In the genomic region with DNA sequence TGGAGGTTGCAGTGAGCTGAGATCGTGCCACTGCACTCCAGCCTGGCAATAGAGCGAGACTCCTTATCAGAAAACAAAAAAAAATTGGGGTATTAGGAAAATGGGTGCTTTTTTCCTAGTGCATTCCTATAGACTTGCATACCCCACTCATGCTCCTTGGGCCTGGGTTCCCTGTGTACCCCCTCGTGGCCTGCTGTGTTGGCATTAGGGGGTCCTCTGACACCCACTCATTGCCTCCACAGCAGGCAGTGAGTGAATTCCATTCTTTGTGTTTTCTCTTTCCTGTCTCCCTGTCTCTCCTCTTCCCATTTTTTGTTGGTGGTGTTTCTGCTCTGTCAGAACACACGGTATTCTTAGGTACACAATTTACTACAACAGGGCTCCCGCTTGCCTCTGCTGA, we compare ENCODE assay signal across 10 cellular contexts. TPM values are rescaled to one million over a fixed set of nuclear protein-coding genes. Genes with fewer than 3 reads are reported as not detected.
DNase-seq lines count a peak whose midpoint lies in the region; ATAC-seq, FAIRE-seq and TF ChIP-seq lines count a peak whose summit lies in the region.
"Had no signal": no experiment of that assay in that cellular context is flagged by ENCODE, and none has a peak within 500 bp of the region (broad histone marks: within the 10 kb centered on the region; RNA-seq: fewer than 3 reads in every experiment).

No MANE protein-coding gene starts in this region.

- peaks cover 8 to 16% (median 13%) of the 10 kb centered on the region in 4 donors for H3K4me1 ChIP-seq in liver (ENCODE audit: control insufficient read depth in 4 of 4, insufficient read depth in 4 of 4, low read length in 3 of 4)
- peaks cover 11% of the 10 kb centered on the region; the same call in 1 of the 2 replicates for H3K4me1 ChIP-seq in HepG2 (ENCODE audit: insufficient read depth, low read length)
- peaks cover 36% of the 10 kb centered on the region for H3K4me1 ChIP-seq in lower lobe of right lung
- H3K4me1 ChIP-seq in upper lobe of left lung: peaks cover 16 to 38% (median 23%) of the 10 kb centered on the region in 4 donors

- no peak for TF ChIP-seq CTCF in liver (IDR thresholded peaks at IDR 0.05; ENCODE audit: low read depth, low read length, missing input control)
- TF ChIP-seq CTCF in HepG2 (CRISPR knock-in tag; IDR thresholded peaks at IDR 0.05): no peak
- no peak for TF ChIP-seq CTCF in lower lobe of right lung (IDR thresholded peaks at IDR 0.05)
- TF ChIP-seq CTCF in upper lobe of left lung (IDR thresholded peaks at IDR 0.05): no peak

- H3K36me3 ChIP-seq in liver (ENCODE audit: control insufficient read depth in 4 of 4, insufficient read depth in 3 of 4, low read depth in 1 of 4, low read length in 3 of 4): peaks cover 6% of the 10 kb centered on the region in 4 donors
- H3K36me3 ChIP-seq in HepG2 (replicated peaks in 1 of 2; ENCODE audit: control insufficient read depth in 1 of 2, insufficient read depth in 2 of 2, low read length in 2 of 2): peaks cover 15 to 41% of the 10 kb centered on the region in 2 experiments; a peak in 4 of 5 replicates
- H3K36me3 ChIP-seq in lower lobe of right lung: peaks cover 41% of the 10 kb centered on the region
- peaks cover 11 to 29% (median 14%) of the 10 kb centered on the region in 4 donors for H3K36me3 ChIP-seq in upper lobe of left lung

- intact Hi-C loops in HepG2 (cut with micrococcal nuclease; ENCODE audit: unreplicated experiment): no loop called here
- intact Hi-C loops in lower lobe of right lung (cut with DNase I): no loop called here

- CTCF ChIA-PET in HepG2 (lab: Yijun Ruan, JAX; ENCODE audit: low intra/inter-chr PET ratio, low total read pairs): no interaction called here

- peaks cover 0 to 1% (median 0%) of the 10 kb centered on the region in 4 donors for H3K9me3 ChIP-seq in liver (ENCODE audit: control insufficient read depth in 4 of 4, low read length in 3 of 4)
- H3K9me3 ChIP-seq in HepG2 (ENCODE audit: low read length): no peaks in the 10 kb centered on the region
- H3K9me3 ChIP-seq in lower lobe of right lung: no peaks in the 10 kb centered on the region
- no peaks in the 10 kb centered on the region for H3K9me3 ChIP-seq in upper lobe of left lung

- no peak for TF ChIP-seq RAD21 in liver (IDR thresholded peaks at IDR 0.05)
- TF ChIP-seq RAD21 in HepG2 (CRISPR knock-in tag; IDR thresholded peaks at IDR 0.05): no peak

- no peak for DNase-seq in HepG2 (ENCODE audit: low spot score)
- no peak for DNase-seq in lower lobe of right lung
- DNase-seq in upper lobe of left lung: no peak
- no peak for DNase-seq in erythroblast (lab: John Stamatoyannopoulos, UW)
- DNase-seq in HTR-8/SVneo (ENCODE audit: insufficient read length, low spot score): no peak
- DNase-seq: substantia nigra, SW 1271 had no signal

- no TSS peak for BruUV-seq in HepG2 (replicated peaks; lab: Mats Ljungman, UMichigan)

- no peak overlapping the region for H2AFZ ChIP-seq in HepG2 (ENCODE audit: low read length)

- no peaks in the 10 kb centered on the region for H4K20me1 ChIP-seq in HepG2 (ENCODE audit: insufficient read depth, low read length)

- H3K4me3 ChIP-seq in liver (ENCODE audit: low read depth in 1 of 3, low read length in 3 of 3): no peak overlapping the region
- no peak overlapping the region for H3K4me3 ChIP-seq in HepG2 (replicated peaks in 1 of 3; ENCODE audit: insufficient read depth in 1 of 3, low read depth in 2 of 3, low read length in 3 of 3)
- no peak overlapping the region for H3K4me3 ChIP-seq in lower lobe of right lung
- H3K4me3 ChIP-seq in upper lobe of left lung: no peak overlapping the region

- ATAC-seq in HepG2 (no peak), lower lobe of right lung (no peak), upper lobe of left lung (ENCODE audit: low FRiP score in 2 of 2) (no peak), GM21723 (IDR thresholded peaks at IDR 0.05; ENCODE audit: unreplicated experiment) (no peak)

- H3K9ac ChIP-seq in liver (ENCODE audit: low read depth in 1 of 2, low read length in 2 of 2) (no peak overlapping the region), HepG2 (ENCODE audit: insufficient read depth, low read depth, low read length) (no peak overlapping the region)

- no peak overlapping the region for H3K4me2 ChIP-seq in HepG2 (ENCODE audit: low read depth, low read length)

- FAIRE-seq in HepG2 (lab: Jason Lieb, UNC): no peak
- FAIRE-seq in HTR-8/SVneo (lab: Jason Lieb, UNC): no peak

- POLR2A ChIA-PET in HepG2 (lab: Yijun Ruan, JAX): no interaction called here

- no peaks in the 10 kb centered on the region for H3K27me3 ChIP-seq in liver (ENCODE audit: control insufficient read depth in 4 of 4, insufficient read depth in 4 of 4, low read length in 3 of 4)
- no peaks in the 10 kb centered on the region for H3K27me3 ChIP-seq in HepG2 (ENCODE audit: control insufficient read depth in 1 of 2, insufficient read depth in 2 of 2, low read length in 2 of 2)
- no peaks in the 10 kb centered on the region for H3K27me3 ChIP-seq in lower lobe of right lung (ENCODE audit: low read depth)
- H3K27me3 ChIP-seq in upper lobe of left lung: no peaks in the 10 kb centered on the region

- 95% methylated on average over 5 of the region's 5 CpGs for WGBS in liver
- WGBS in HepG2 (ENCODE audit: low lambda C conversion rate): over 99% methylated on average over 5 of the region's 5 CpGs
- 84 to 85% methylated on average over 5 of the region's 5 CpGs for WGBS in upper lobe of left lung, 2 donors

- H3K79me2 ChIP-seq in HepG2 (ENCODE audit: insufficient read depth, low read length): no peaks in the 10 kb centered on the region

- in situ Hi-C loops in HepG2 (cut with HindIII; ENCODE audit: extremely low pct_ligation_motif_present, low pct_unique_long_range_greater_than_20kb): no loop called here

- TF ChIP-seq EP300 in HepG2 (IDR thresholded peaks at IDR 0.05; ENCODE audit: low read depth in 2 of 2, low read length in 2 of 2): no peak
- no peak for TF ChIP-seq EP300 in HepG2 (CRISPR knock-in tag; IDR thresholded peaks at IDR 0.05; ENCODE audit: borderline replicate concordance)
- no peak for TF ChIP-seq EP300 in upper lobe of left lung (IDR thresholded peaks at IDR 0.05)

- H3K27ac ChIP-seq in liver (ENCODE audit: low read depth in 1 of 2, low read length in 2 of 2) (peak overlapping the region; percentile 32 to 76), HepG2 (ENCODE audit: extremely low read length, insufficient read depth, low read length) (no peak overlapping the region), angular gyrus (ENCODE audit: low read depth, low read length) (peak overlapping the region; percentile 51), lower lobe of right lung (peak overlapping the region; percentile 64), upper lobe of left lung (peak overlapping the region in 3 of 4 donors; percentile 2 to 68 (median 63))

- TF ChIP-seq POLR2A in HepG2 (IDR thresholded peaks at IDR 0.05; ENCODE audit: insufficient read depth in 1 of 2, low read depth in 2 of 2, low read length in 2 of 2): no peak
- no peak for TF ChIP-seq POLR2A in upper lobe of left lung (IDR thresholded peaks at IDR 0.05)
- TF ChIP-seq POLR2A in erythroblast (IDR thresholded peaks at IDR 0.05; ENCODE audit: low read length): no peak

TF ChIP-seq in liver, 16 proteins besides CTCF, POLR2A, EP300 and RAD21 (continues in another document):
- TF ChIP-seq GABPA (IDR thresholded peaks at IDR 0.05 in 1 of 2, conservative IDR thresholded peaks at IDR 0.05 in 1 of 2) (no peak), SP1 (IDR thresholded peaks at IDR 0.05) (no peak), ATF3 (IDR thresholded peaks at IDR 0.05) (no peak), HNF4A (conservative IDR thresholded peaks at IDR 0.05) (no peak), TAF1 (conservative IDR thresholded peaks at IDR 0.05) (no peak), YY1 (IDR thresholded peaks at IDR 0.05) (no peak)

TF ChIP-seq in HepG2, 621 proteins besides CTCF, POLR2A, EP300 and RAD21 (continues in another document):
- no peak for TF ChIP-seq ONECUT2 (CRISPR knock-in tag; IDR thresholded peaks at IDR 0.05)
- TF ChIP-seq ZFP1 (CRISPR knock-in tag; IDR thresholded peaks at IDR 0.05): no peak
- TF ChIP-seq SOX6 (IDR thresholded peaks at IDR 0.05): no peak
- TF ChIP-seq SOX6 (CRISPR knock-in tag; IDR thresholded peaks at IDR 0.05): no peak

RNA-seq across cellular contexts. Expression of gene TNIP2, which starts 42.8 kb away (rescaled TPM):
- total RNA-seq in liver: 10 to 100 TPM; 10.5 to 20.7 TPM
- 10 to 100 TPM; 11.8 to 15.1 TPM for polyA plus RNA-seq in liver
- 28.5 and 38.0 TPM in 2 replicates for total RNA-seq in HepG2 (2016; rRNA removed; fragmentation: Illumina TruSeq; extraction: Trizol)
- 51.3 and 56.9 TPM in 2 replicates for total RNA-seq in HepG2 (2016; cell fraction: cytosol; rRNA removed; fragmentation: Illumina TruSeq; extraction: Trizol; ENCODE audit: low read depth)
- 23.8 and 37.4 TPM in 2 replicates for total RNA-seq in HepG2 (2016; cell fraction: insoluble cytoplasmic fraction; rRNA removed; fragmentation: Illumina TruSeq; extraction: Trizol)
- 75.6 and 77.4 TPM in 2 replicates for total RNA-seq in HepG2 (2016; cell fraction: membrane; rRNA removed; fragmentation: Illumina TruSeq; extraction: Trizol)
- 22.8 and 24.6 TPM in 2 replicates for total RNA-seq in HepG2 (2016; cell fraction: nucleus; rRNA removed; fragmentation: Illumina TruSeq; extraction: Trizol)
- polyA plus RNA-seq in HepG2 (2011; rRNA removed): 25.6 and 30.1 TPM in 2 replicates
- 24.2 and 29.8 TPM in 2 replicates for polyA plus RNA-seq in HepG2 (2011; cell fraction: cytosol; rRNA removed)
- 85.8 and 92.8 TPM in 2 replicates for polyA plus RNA-seq in HepG2 (2011; cell fraction: nucleus; rRNA removed)
- polyA plus RNA-seq in HepG2 (2012): 14.3 and 23.5 TPM in 2 replicates
- 52.0 and 56.1 TPM in 2 replicates for polyA plus RNA-seq in HepG2 (2016; cell fraction: cytosol; fragmentation: Illumina TruSeq; extraction: Trizol; ENCODE audit: low read depth)
- 25.2 and 28.5 TPM in 2 replicates for polyA plus RNA-seq in HepG2 (2016; cell fraction: insoluble cytoplasmic fraction; fragmentation: Illumina TruSeq; extraction: Trizol; ENCODE audit: low read depth)
- polyA plus RNA-seq in HepG2 (2016; cell fraction: membrane; fragmentation: Illumina TruSeq; extraction: Trizol; ENCODE audit: low read depth): 60.4 and 61.0 TPM in 2 replicates
- 46.5 and 50.4 TPM in 2 replicates for polyA plus RNA-seq in HepG2 (2016; cell fraction: nucleus; fragmentation: Illumina TruSeq; extraction: Trizol; ENCODE audit: insufficient read depth, low read depth)
- polyA minus RNA-seq in HepG2 (2011; rRNA and poly(A)+ RNA removed; ENCODE audit: low replicate concordance): 10.0 and 18.7 TPM in 2 replicates
- 8.1 and 8.4 TPM in 2 replicates for polyA minus RNA-seq in HepG2 (2011; cell fraction: cytosol; rRNA and poly(A)+ RNA removed)
- 18.6 and 22.9 TPM in 2 replicates for polyA minus RNA-seq in HepG2 (2011; cell fraction: nucleus; rRNA and poly(A)+ RNA removed)
- total RNA-seq in lower lobe of right lung: 36.7 TPM
- total RNA-seq in upper lobe of left lung: 10 to 100 TPM; 39.4 to 87.1 (median 60.1) TPM
